ENCODE assay signal across 1 cellular context in genomic region chr6:33420493-33421343, GRCh38.
TF ChIP-seq lines count a peak whose summit lies in the region.

No MANE protein-coding gene starts in this region.

TF ChIP-seq in K562, 482 proteins besides CTCF, POLR2A, EP300 and RAD21 (continued from another document and continues in another):
- TF ChIP-seq NFIC (IDR thresholded peaks at IDR 0.05) (peak; percentile 49; the same call in 1 of the 2 replicates), NONO (IDR thresholded peaks at IDR 0.05; ENCODE audit: low read depth in 2 of 2, low read length in 1 of 2) (no peak), CCNT2 (IDR thresholded peaks at IDR 0.05; ENCODE audit: borderline replicate concordance, extremely low read depth, insufficient read length, low read depth, low read length) (no peak), SRSF3 (IDR thresholded peaks at IDR 0.05; ENCODE audit: insufficient read depth, low read length) (no peak), CCAR2 (IDR thresholded peaks at IDR 0.05; ENCODE audit: low read depth, low read length) (no peak), POLR2H (tag; IDR thresholded peaks at IDR 0.05; ENCODE audit: low read depth) (no peak), GABPB2 (CRISPR knock-in tag; conservative IDR thresholded peaks at IDR 0.05) (no peak), HNRNPL (IDR thresholded peaks at IDR 0.05; ENCODE audit: low read depth, low read length) (no peak), DMBX1 (CRISPR knock-in tag; IDR thresholded peaks at IDR 0.05; ENCODE audit: borderline replicate concordance) (no peak), SMAD2 (IDR thresholded peaks at IDR 0.05; ENCODE audit: low read depth, low read length) (no peak), FOXJ2 (tag; IDR thresholded peaks at IDR 0.05) (no peak), ZNF384 (IDR thresholded peaks at IDR 0.05; ENCODE audit: low read depth, low read length) (no peak), SMARCE1 (IDR thresholded peaks at IDR 0.05) (no peak; the same call in 1 of the 2 replicates), RREB1 (CRISPR knock-in tag; IDR thresholded peaks at IDR 0.05) (no peak), ZNF76 (CRISPR knock-in tag; IDR thresholded peaks at IDR 0.05; ENCODE audit: borderline replicate concordance) (no peak), SMARCA4 (IDR thresholded peaks at IDR 0.05) (0 out of 2 replicates have a peak, but pooled peaks have one; percentile 38), SNIP1 (IDR thresholded peaks at IDR 0.05; ENCODE audit: low read depth) (no peak), SAFB2 (IDR thresholded peaks at IDR 0.05; ENCODE audit: borderline replicate concordance, low read depth, low read length, severe bottlenecking) (no peak), ZNF316 (IDR thresholded peaks at IDR 0.05) (no peak), SRSF7 (optimal IDR thresholded peaks at IDR 0.05; ENCODE audit: low read depth, low read length) (no peak), SNRNP70 (optimal IDR thresholded peaks at IDR 0.05; ENCODE audit: low read depth, low read length) (no peak), ZNF311 (CRISPR knock-in tag; IDR thresholded peaks at IDR 0.05) (no peak), ZFX (CRISPR knock-in tag; IDR thresholded peaks at IDR 0.05) (no peak), ETS2 (tag; IDR thresholded peaks at IDR 0.05; ENCODE audit: borderline replicate concordance, poor library complexity, severe bottlenecking) (no peak), NFE2 (IDR thresholded peaks at IDR 0.05; ENCODE audit: low read depth) (no peak), KLF1 (tag; IDR thresholded peaks at IDR 0.05) (no peak), HSF4 (CRISPR knock-in tag; IDR thresholded peaks at IDR 0.05; ENCODE audit: borderline replicate concordance) (no peak), ZNF165 (CRISPR knock-in tag; IDR thresholded peaks at IDR 0.05; ENCODE audit: borderline replicate concordance) (no peak), TCF3 (CRISPR knock-in tag; IDR thresholded peaks at IDR 0.05) (no peak), CHAMP1 (IDR thresholded peaks at IDR 0.05) (no peak), GATAD2B (IDR thresholded peaks at IDR 0.05; ENCODE audit: borderline replicate concordance) (no peak), TBP (optimal IDR thresholded peaks at IDR 0.05; ENCODE audit: low read depth, low read length) (peak; percentile 31), ZNF354B (CRISPR knock-in tag; IDR thresholded peaks at IDR 0.05) (no peak)
- TF ChIP-seq, protein P1, sequence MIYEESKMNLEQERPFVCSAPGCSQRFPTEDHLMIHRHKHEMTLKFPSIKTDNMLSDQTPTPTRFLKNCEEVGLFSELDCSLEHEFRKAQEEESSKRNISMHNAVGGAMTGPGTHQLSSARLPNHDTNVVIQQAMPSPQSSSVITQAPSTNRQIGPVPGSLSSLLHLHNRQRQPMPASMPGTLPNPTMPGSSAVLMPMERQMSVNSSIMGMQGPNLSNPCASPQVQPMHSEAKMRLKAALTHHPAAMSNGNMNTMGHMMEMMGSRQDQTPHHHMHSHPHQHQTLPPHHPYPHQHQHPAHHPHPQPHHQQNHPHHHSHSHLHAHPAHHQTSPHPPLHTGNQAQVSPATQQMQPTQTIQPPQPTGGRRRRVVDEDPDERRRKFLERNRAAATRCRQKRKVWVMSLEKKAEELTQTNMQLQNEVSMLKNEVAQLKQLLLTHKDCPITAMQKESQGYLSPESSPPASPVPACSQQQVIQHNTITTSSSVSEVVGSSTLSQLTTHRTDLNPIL (CRISPR knock-in tag; IDR thresholded peaks at IDR 0.05) = no peak
- TF ChIP-seq, protein P2, sequence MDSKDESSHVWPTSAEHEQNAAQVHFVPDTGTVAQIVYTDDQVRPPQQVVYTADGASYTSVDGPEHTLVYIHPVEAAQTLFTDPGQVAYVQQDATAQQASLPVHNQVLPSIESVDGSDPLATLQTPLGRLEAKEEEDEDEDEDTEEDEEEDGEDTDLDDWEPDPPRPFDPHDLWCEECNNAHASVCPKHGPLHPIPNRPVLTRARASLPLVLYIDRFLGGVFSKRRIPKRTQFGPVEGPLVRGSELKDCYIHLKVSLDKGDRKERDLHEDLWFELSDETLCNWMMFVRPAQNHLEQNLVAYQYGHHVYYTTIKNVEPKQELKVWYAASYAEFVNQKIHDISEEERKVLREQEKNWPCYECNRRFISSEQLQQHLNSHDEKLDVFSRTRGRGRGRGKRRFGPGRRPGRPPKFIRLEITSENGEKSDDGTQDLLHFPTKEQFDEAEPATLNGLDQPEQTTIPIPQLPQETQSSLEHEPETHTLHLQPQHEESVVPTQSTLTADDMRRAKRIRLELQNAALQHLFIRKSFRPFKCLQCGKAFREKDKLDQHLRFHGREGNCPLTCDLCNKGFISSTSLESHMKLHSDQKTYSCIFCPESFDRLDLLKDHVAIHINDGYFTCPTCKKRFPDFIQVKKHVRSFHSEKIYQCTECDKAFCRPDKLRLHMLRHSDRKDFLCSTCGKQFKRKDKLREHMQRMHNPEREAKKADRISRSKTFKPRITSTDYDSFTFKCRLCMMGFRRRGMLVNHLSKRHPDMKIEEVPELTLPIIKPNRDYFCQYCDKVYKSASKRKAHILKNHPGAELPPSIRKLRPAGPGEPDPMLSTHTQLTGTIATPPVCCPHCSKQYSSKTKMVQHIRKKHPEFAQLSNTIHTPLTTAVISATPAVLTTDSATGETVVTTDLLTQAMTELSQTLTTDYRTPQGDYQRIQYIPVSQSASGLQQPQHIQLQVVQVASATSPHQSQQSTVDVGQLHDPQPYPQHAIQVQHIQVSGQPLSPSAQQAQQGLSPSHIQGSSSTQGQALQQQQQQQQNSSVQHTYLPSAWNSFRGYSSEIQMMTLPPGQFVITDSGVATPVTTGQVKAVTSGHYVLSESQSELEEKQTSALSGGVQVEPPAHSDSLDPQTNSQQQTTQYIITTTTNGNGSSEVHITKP (IDR thresholded peaks at IDR 0.05; ENCODE audit: partially characterized antibody) = peak; percentile 50
- TF ChIP-seq, protein P3, sequence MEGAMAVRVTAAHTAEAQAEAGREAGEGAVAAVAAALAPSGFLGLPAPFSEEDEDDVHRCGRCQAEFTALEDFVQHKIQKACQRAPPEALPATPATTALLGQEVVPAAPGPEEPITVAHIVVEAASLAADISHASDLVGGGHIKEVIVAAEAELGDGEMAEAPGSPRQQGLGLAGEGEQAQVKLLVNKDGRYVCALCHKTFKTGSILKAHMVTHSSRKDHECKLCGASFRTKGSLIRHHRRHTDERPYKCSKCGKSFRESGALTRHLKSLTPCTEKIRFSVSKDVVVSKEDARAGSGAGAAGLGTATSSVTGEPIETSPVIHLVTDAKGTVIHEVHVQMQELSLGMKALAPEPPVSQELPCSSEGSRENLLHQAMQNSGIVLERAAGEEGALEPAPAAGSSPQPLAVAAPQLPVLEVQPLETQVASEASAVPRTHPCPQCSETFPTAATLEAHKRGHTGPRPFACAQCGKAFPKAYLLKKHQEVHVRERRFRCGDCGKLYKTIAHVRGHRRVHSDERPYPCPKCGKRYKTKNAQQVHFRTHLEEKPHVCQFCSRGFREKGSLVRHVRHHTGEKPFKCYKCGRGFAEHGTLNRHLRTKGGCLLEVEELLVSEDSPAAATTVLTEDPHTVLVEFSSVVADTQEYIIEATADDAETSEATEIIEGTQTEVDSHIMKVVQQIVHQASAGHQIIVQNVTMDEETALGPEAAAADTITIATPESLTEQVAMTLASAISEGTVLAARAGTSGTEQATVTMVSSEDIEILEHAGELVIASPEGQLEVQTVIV (CRISPR knock-in tag; IDR thresholded peaks at IDR 0.05; ENCODE audit: borderline replicate concordance) = no peak
- TF ChIP-seq, protein P4, sequence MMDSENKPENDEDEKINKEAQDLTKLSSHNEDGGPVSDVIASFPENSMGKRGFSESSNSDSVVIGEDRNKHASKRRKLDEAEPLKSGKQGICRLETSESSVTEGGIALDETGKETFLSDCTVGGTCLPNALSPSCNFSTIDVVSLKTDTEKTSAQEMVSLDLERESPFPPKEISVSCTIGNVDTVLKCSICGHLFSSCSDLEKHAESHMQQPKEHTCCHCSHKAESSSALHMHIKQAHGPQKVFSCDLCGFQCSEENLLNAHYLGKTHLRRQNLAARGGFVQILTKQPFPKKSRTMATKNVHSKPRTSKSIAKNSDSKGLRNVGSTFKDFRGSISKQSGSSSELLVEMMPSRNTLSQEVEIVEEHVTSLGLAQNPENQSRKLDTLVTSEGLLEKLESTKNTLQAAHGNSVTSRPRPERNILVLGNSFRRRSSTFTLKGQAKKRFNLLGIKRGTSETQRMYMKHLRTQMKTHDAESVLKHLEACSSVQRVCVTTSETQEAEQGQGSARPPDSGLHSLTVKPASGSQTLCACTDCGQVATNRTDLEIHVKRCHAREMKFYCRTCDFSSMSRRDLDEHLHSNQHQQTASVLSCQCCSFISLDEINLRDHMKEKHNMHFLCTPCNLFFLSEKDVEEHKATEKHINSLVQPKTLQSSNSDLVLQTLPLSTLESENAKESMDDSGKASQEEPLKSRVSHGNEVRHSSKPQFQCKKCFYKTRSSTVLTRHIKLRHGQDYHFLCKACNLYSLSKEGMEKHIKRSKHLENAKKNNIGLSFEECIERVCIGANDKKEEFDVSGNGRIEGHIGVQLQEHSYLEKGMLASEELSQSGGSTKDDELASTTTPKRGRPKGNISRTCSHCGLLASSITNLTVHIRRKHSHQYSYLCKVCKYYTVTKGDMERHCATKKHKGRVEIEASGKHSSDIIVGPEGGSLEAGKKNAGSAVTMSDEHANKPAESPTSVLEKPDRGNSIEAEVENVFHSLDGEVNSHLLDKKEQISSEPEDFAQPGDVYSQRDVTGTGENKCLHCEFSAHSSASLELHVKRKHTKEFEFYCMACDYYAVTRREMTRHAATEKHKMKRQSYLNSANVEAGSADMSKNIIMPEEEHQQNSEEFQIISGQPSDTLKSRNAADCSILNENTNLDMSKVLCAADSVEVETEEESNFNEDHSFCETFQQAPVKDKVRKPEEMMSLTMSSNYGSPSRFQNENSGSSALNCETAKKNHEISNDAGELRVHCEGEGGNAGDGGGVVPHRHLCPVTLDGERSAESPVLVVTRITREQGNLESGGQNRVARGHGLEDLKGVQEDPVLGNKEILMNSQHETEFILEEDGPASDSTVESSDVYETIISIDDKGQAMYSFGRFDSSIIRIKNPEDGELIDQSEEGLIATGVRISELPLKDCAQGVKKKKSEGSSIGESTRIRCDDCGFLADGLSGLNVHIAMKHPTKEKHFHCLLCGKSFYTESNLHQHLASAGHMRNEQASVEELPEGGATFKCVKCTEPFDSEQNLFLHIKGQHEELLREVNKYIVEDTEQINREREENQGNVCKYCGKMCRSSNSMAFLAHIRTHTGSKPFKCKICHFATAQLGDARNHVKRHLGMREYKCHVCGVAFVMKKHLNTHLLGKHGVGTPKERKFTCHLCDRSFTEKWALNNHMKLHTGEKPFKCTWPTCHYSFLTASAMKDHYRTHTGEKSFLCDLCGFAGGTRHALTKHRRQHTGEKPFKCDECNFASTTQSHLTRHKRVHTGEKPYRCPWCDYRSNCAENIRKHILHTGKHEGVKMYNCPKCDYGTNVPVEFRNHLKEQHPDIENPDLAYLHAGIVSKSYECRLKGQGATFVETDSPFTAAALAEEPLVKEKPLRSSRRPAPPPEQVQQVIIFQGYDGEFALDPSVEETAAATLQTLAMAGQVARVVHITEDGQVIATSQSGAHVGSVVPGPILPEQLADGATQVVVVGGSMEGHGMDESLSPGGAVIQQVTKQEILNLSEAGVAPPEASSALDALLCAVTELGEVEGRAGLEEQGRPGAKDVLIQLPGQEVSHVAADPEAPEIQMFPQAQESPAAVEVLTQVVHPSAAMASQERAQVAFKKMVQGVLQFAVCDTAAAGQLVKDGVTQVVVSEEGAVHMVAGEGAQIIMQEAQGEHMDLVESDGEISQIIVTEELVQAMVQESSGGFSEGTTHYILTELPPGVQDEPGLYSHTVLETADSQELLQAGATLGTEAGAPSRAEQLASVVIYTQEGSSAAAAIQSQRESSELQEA (IDR thresholded peaks at IDR 0.05; ENCODE audit: low read depth) = peak; percentile 65; the same call in 1 of the 2 replicates
